In the genomic region with DNA sequence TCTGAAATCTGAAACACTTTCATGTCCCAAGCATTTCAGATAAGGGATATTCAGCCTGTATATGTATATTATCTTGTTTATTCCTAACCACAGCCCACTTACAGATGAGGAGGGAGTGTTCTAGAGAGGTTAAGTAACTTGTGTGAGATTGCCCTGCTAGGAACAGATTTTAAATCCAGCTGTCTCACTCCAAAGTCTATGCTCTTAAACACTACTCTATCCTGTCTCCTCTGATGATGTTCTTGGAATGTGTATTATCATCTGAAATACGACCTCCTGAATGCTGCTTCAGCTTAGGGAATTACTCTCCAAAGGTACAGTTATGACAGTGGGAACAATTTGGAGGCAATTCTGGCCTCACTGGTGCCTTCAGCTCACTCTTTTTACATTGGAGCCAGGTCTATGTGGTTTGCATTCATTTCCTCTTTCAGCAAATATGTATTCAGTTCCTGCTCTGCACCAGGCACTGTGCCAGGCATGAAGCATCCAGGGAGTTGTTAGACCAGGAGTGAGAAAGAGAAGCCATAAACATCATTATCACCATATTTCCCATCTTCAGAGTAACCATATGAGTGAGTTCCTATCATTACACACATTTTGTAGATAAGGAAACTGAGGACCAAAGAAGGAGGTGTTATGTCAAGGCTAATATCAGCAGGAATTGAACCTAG, we compare ENCODE assay signal across 13 cellular contexts.
DNase-seq lines count a peak whose midpoint lies in the region; ATAC-seq and TF ChIP-seq lines count a peak whose summit lies in the region.
"Had no signal": no experiment of that assay in that cellular context is flagged by ENCODE, and none has a peak within 500 bp of the region (broad histone marks: within the 10 kb centered on the region; RNA-seq: fewer than 3 reads in every experiment).

No MANE protein-coding gene starts in this region.

- H2AFZ ChIP-seq in GM23248 (peak overlapping the region; percentile 43; the same call in 1 of the 2 replicates), SK-N-SH (ENCODE audit: low read depth) (no peak overlapping the region)

- H3K9me3 ChIP-seq in GM23248 (ENCODE audit: low read depth): no peaks in the 10 kb centered on the region
- H3K9me3 ChIP-seq in SK-N-SH: no peaks in the 10 kb centered on the region
- H3K9me3 ChIP-seq: esophagus squamous epithelium had no signal

- WGBS in GM23248 (ENCODE audit: low coverage in 1 of 2, low lambda C conversion rate in 2 of 2, missing lambda C conversion rate in 2 of 2), 2 experiments: 3 to 6% methylated on average over 1 of the region's 1 CpG
- 17% methylated on average over 1 of the region's 1 CpG for WGBS in SK-N-SH (ENCODE audit: low lambda C conversion rate)

- POLR2A ChIA-PET in SK-N-SH (lab: Yijun Ruan, JAX): no interaction called here

- intact Hi-C loops in sciatic nerve (cut with DNase I): no loop called here

- peaks cover 23% of the 10 kb centered on the region for H3K4me1 ChIP-seq in GM23248 (ENCODE audit: insufficient read depth)
- peaks cover 6 to 13% of the 10 kb centered on the region in 2 experiments; a peak in 3 of 4 replicates for H3K4me1 ChIP-seq in SK-N-SH (ENCODE audit: control insufficient read depth in 1 of 2, insufficient read depth in 2 of 2, low read depth in 1 of 2, low read length in 1 of 2)

- H3K36me3 ChIP-seq in GM23248 (ENCODE audit: low read depth): no peaks in the 10 kb centered on the region
- no peaks in the 10 kb centered on the region for H3K36me3 ChIP-seq in SK-N-SH (replicated peaks in 1 of 2; ENCODE audit: control insufficient read depth in 1 of 2, insufficient read depth in 2 of 2, low read length in 1 of 2)
- H3K36me3 ChIP-seq: esophagus squamous epithelium had no signal

- no peak for TF ChIP-seq RAD21 in SK-N-SH (IDR thresholded peaks at IDR 0.05; ENCODE audit: low read length)

- H4K20me1 ChIP-seq in GM23248 (ENCODE audit: insufficient read depth) (no peaks in the 10 kb centered on the region), SK-N-SH (ENCODE audit: insufficient read depth) (no peaks in the 10 kb centered on the region)

- H3K9me2 ChIP-seq in GM23248 (ENCODE audit: insufficient read depth) (no peaks in the 10 kb centered on the region), SK-N-SH (no peaks in the 10 kb centered on the region)

- no peaks in the 10 kb centered on the region for H3K27me3 ChIP-seq in GM23248 (replicated peaks; ENCODE audit: insufficient read depth)
- no peaks in the 10 kb centered on the region for H3K27me3 ChIP-seq in SK-N-SH (ENCODE audit: insufficient read depth)
- H3K27me3 ChIP-seq: esophagus squamous epithelium had no signal

- CTCF ChIA-PET in SK-N-SH (lab: Yijun Ruan, JAX): no interaction called here

- H3K79me2 ChIP-seq in GM23248 (ENCODE audit: insufficient read depth) (no peaks in the 10 kb centered on the region), SK-N-SH (ENCODE audit: insufficient read depth) (no peaks in the 10 kb centered on the region)

- no peak for TF ChIP-seq CTCF in SK-N-SH (IDR thresholded peaks at IDR 0.05)
- TF ChIP-seq CTCF in fibroblast of pulmonary artery (IDR thresholded peaks at IDR 0.05; ENCODE audit: low read length, missing control alignments): no peak

- peak overlapping the region; percentile 35 for H3K4me2 ChIP-seq in GM23248 (ENCODE audit: unreplicated experiment)
- 0 out of 2 replicates have a peak overlapping the region, but pooled peaks have one; percentile 3 for H3K4me2 ChIP-seq in SK-N-SH

- in situ Hi-C loops in GM23248 (cut with MboI): no loop called here

- TF ChIP-seq EP300 in SK-N-SH (IDR thresholded peaks at IDR 0.05; ENCODE audit: borderline replicate concordance in 1 of 2, low read depth in 1 of 2, low read length in 1 of 2): no peak

- no peak overlapping the region for H3K4me3 ChIP-seq in GM23248
- no peak overlapping the region for H3K4me3 ChIP-seq in SK-N-SH (ENCODE audit: low read depth in 2 of 2, low read length in 1 of 2)
- H3K4me3 ChIP-seq in fibroblast of pulmonary artery (replicated peaks; ENCODE audit: low read depth, low read length): no peak overlapping the region
- H3K4me3 ChIP-seq: esophagus squamous epithelium had no signal

- DNase-seq in GM23248 (peak; percentile 80), SK-N-SH (no peak), fibroblast of pulmonary artery (ENCODE audit: low read depth) (peak; percentile 78), sciatic nerve (ENCODE audit: low spot score) (peak; percentile 84), HuH-7 (ENCODE audit: low spot score) (no peak)
- DNase-seq in stimulated activated naive CD8-positive, alpha-beta T cell treated with anti-CD3 and anti-CD28 coated beads, Interleukin-15, Interleukin-2, amounts not matched to agents 100 U/mL and 50 U/mL, for 24 hours: no peak
- DNase-seq: activated CD4-positive, alpha-beta T cell treated with anti-CD3 and anti-CD28 coated beads, Interleukin-2, amount 50 U/mL, for 4 hours; DMS153; esophagus squamous epithelium; NCI-H2107 had no signal

- peak; percentile 70 for ATAC-seq in sciatic nerve
- no peak for ATAC-seq in stimulated activated naive CD8-positive, alpha-beta T cell treated with anti-CD3 and anti-CD28 coated beads, Interleukin-15, Interleukin-2, amounts not matched to agents 100 U/mL and 50 U/mL, for 24 hours
- no peak for ATAC-seq in GM19452 (IDR thresholded peaks at IDR 0.05; ENCODE audit: unreplicated experiment)
- ATAC-seq in HG02852 (IDR thresholded peaks at IDR 0.05; ENCODE audit: unreplicated experiment): no peak
- ATAC-seq: HCT116 had no signal

- H3K27ac ChIP-seq in GM23248 (peak overlapping the region; percentile 2; the same call in 1 of the 2 replicates), SK-N-SH (ENCODE audit: low read depth in 2 of 2, low read length in 1 of 2) (peak overlapping the region; percentile 18 to 39; a peak in 2 of 4 replicates)
- H3K27ac ChIP-seq: esophagus squamous epithelium had no signal

- H3K9ac ChIP-seq in GM23248: no peak overlapping the region
- H3K9ac ChIP-seq in SK-N-SH: no peak overlapping the region

- H3F3A ChIP-seq in GM23248 (ENCODE audit: insufficient read depth): peaks cover 18% of the 10 kb centered on the region
- H3F3A ChIP-seq in SK-N-SH (replicated peaks; ENCODE audit: insufficient read depth): peaks cover 6% of the 10 kb centered on the region

TF ChIP-seq in SK-N-SH, 30 proteins besides CTCF, POLR2A, EP300 and RAD21:
- TF ChIP-seq NFIC (IDR thresholded peaks at IDR 0.05; ENCODE audit: borderline replicate concordance): peak; percentile 81
- no peak for TF ChIP-seq GABPA (IDR thresholded peaks at IDR 0.05; ENCODE audit: low read depth)

Comparison
In these comparisons a context has a peak if more than half of its experiments do, and no peak if none do; other contexts are left out.
1. DNase-seq: peak in GM23248 (single experiment), fibroblast of pulmonary artery (single experiment) and sciatic nerve (single experiment); none in SK-N-SH (single experiment), HuH-7 (single experiment) and stimulated activated naive CD8-positive, alpha-beta T cell treated with anti-CD3 and anti-CD28 coated beads, Interleukin-15, Interleukin-2, amounts not matched to agents 100 U/mL and 50 U/mL, for 24 hours (single experiment).